ENCODE assay signal across 8 cellular contexts in genomic region chr16:85898521-85899442, GRCh38. TPM values are rescaled to one million over a fixed set of nuclear protein-coding genes. Genes with fewer than 3 reads are reported as not detected.
A peak's percentile ranks its signal among the peaks of the same experiment; 100 is the strongest.
DNase-seq lines count a peak whose midpoint lies in the region; ATAC-seq and TF ChIP-seq lines count a peak whose summit lies in the region.

TSS of gene IRF8 (plus strand) at chr16:85899162. CDS start at chr16:85903016, 3,854 bp downstream.

- ATAC-seq in GM18498 (IDR thresholded peaks at IDR 0.05; ENCODE audit: unreplicated experiment) (peak; percentile 58), HG02885 (IDR thresholded peaks at IDR 0.05; ENCODE audit: poor library complexity, unreplicated experiment) (peak; percentile 63), WTC11 (peak; percentile 85), left lung (peak; percentile 90)

- DNase-seq in WTC11 (ENCODE audit: low spot score) (peak; percentile 71), brain microvascular endothelial cell (peak; percentile 17), left lung (peak; percentile 88 to 90), A172 (ENCODE audit: low spot score) (no peak), DMS114 treated with DMSO at 0.1 percent for 48 hours (lab: John Stamatoyannopoulos, UW; ENCODE audit: unreplicated experiment) (no peak)
- peak; percentile 89 for DNase-seq in stimulated activated CD4-positive, alpha-beta T cell treated with anti-CD3 and anti-CD28 coated beads, Interleukin-4, amount 100 ng/mL, for 1 hour

- TF ChIP-seq CTCF in WTC11 (IDR thresholded peaks at IDR 0.05) (no peak), brain microvascular endothelial cell (IDR thresholded peaks at IDR 0.05; ENCODE audit: low read depth, low read length, missing control alignments) (no peak), left lung (IDR thresholded peaks at IDR 0.05) (no peak)

- no peaks in the 10 kb centered on the region for H3K9me3 Mint-ChIP-seq in WTC11

- peaks cover 74% of the 10 kb centered on the region for H3K27me3 Mint-ChIP-seq in WTC11 (ENCODE audit: low read depth)

- H3K4me1 Mint-ChIP-seq in WTC11: peaks cover 4% of the 10 kb centered on the region

- H3K27me3 ChIP-seq in brain microvascular endothelial cell (replicated peaks) (peaks cover 8% of the 10 kb centered on the region), left lung (peaks cover 0 to 43% of the 10 kb centered on the region in 2 donors)

- in situ Hi-C loops in brain microvascular endothelial cell (cut with HindIII; ENCODE audit: low pct_ligation_motif_present, low sequenced_read_pairs): no loop called here

- no peak within 1 kb of the TSS for H3K27ac ChIP-seq in brain microvascular endothelial cell
- peak within 1 kb of the TSS; percentile 30 to 60 for H3K27ac ChIP-seq in left lung

- CTCF ChIA-PET in WTC11 (lab: Charles Lee): interaction anchor here (1.1 to 3.0 kb wide), 3 partner anchors 16 to 80 kb away, joined by 4 to 16 read pairs (median 11); no protein-coding TSS in a partner anchor

- no peaks in the 10 kb centered on the region for H3K36me3 Mint-ChIP-seq in WTC11

- H3K9me3 ChIP-seq in left lung: no peaks in the 10 kb centered on the region

- no peak within 1 kb of the TSS for H3K27ac Mint-ChIP-seq in WTC11

- H3K36me3 ChIP-seq in brain microvascular endothelial cell (replicated peaks) (no peaks in the 10 kb centered on the region), left lung (peaks cover 0 to 4% of the 10 kb centered on the region in 2 donors)

- H3K4me3 ChIP-seq in brain microvascular endothelial cell (ENCODE audit: low read depth, low read length) (peak within 1 kb of the TSS; percentile 48), left lung (peak within 1 kb of the TSS; percentile 60 to 66)

- peaks cover 6 to 34% of the 10 kb centered on the region in 2 donors for H3K4me1 ChIP-seq in left lung

- POLR2A ChIA-PET in WTC11 (lab: Charles Lee): interaction anchor here (1.2 kb wide), 1 partner anchor 95 kb away, joined by 3 read pairs; no protein-coding TSS in a partner anchor

- H3K4me3 Mint-ChIP-seq in WTC11: peak within 1 kb of the TSS; percentile 69

- intact Hi-C loops in left lung (cut with DNase I): no loop called here

TF ChIP-seq in WTC11, 78 proteins besides CTCF, POLR2A, EP300 and RAD21:
- TF ChIP-seq ZNF423 (CRISPR knock-in tag; IDR thresholded peaks at IDR 0.05) (peak; percentile 80), CBFB (CRISPR knock-in tag; IDR thresholded peaks at IDR 0.05; ENCODE audit: low read depth) (0 out of 2 replicates have a peak, but pooled peaks have one; percentile 75), E2F5 (CRISPR knock-in tag; IDR thresholded peaks at IDR 0.05) (peak; percentile 53; the same call in 1 of the 2 replicates), ETV6 (CRISPR knock-in tag; IDR thresholded peaks at IDR 0.05) (0 out of 2 replicates have a peak, but pooled peaks have one; percentile 16), MYBL2 (CRISPR knock-in tag; IDR thresholded peaks at IDR 0.05) (0 out of 2 replicates have a peak, but pooled peaks have one; percentile 5), RELA (CRISPR knock-in tag; IDR thresholded peaks at IDR 0.05; ENCODE audit: borderline replicate concordance) (0 out of 2 replicates have a peak, but pooled peaks have one; percentile 17), NFYB (CRISPR knock-in tag; conservative IDR thresholded peaks at IDR 0.05; ENCODE audit: low read depth) (peak; percentile 98), ZNF512 (CRISPR knock-in tag; IDR thresholded peaks at IDR 0.05; ENCODE audit: borderline replicate concordance) (no peak), ATF3 (CRISPR knock-in tag; conservative IDR thresholded peaks at IDR 0.05) (no peak), ZNF138 (CRISPR knock-in tag; conservative IDR thresholded peaks at IDR 0.05) (no peak; the same call in 1 of the 2 replicates)

RNA-seq across cellular contexts. Expression of gene IRF8, which starts in this region (rescaled TPM):
- total RNA-seq in WTC11 (2021) (1.1 to 1.7 TPM (median 1.3 TPM) in 3 replicates), left lung (10 to 100 TPM; 24.4 to 33.6 TPM)
- 0.05 and 0.12 TPM in 2 replicates for total RNA-seq in A172 (2014; rRNA removed; shearing (Covaris generic))

Comparison
In these comparisons a context has a peak if more than half of its experiments do, and no peak if none do; other contexts are left out.
1. DNase-seq: peak in WTC11 (single experiment), brain microvascular endothelial cell (single experiment), left lung (2 of 2) and stimulated activated CD4-positive, alpha-beta T cell treated with anti-CD3 and anti-CD28 coated beads, Interleukin-4, amount 100 ng/mL, for 1 hour (single experiment); none in A172 (single experiment) and DMS114 treated with DMSO at 0.1 percent for 48 hours (single experiment).
2. Peak in every context shown above with its lines, with median percentiles within 50 percentile points of each other: ATAC-seq.